ENCODE assay signal across 11 cellular contexts in genomic region chr9:136537896-136538598, GRCh38. TPM values are rescaled to one million over a fixed set of nuclear protein-coding genes. Genes with fewer than 3 reads are reported as not detected.
A peak's percentile ranks its signal among the peaks of the same experiment; 100 is the strongest.
DNase-seq lines count a peak whose midpoint lies in the region; ATAC-seq and TF ChIP-seq lines count a peak whose summit lies in the region.
"Had no signal": no experiment of that assay in that cellular context is flagged by ENCODE, and none has a peak within 500 bp of the region (broad histone marks: within the 10 kb centered on the region; RNA-seq: fewer than 3 reads in every experiment).

No MANE protein-coding gene starts in this region.

- no peak for TF ChIP-seq CTCF in fibroblast of the aortic adventitia (IDR thresholded peaks at IDR 0.05; ENCODE audit: insufficient read depth, low read length)

- H3K4me3 Mint-ChIP-seq in activated T-cell treated with anti-CD3 and anti-CD28 coated beads, Interleukin-2, amount 50 U/mL, for 72 hours = peak overlapping the region; percentile 94 to 99
- H3K4me3 Mint-ChIP-seq in activated T-helper 17 cell treated with anti-CD3 and anti-CD28 coated beads, Interleukin-2, amount 50 U/mL, for 72 hours = peak overlapping the region; percentile 94

- H3K9me3 Mint-ChIP-seq in activated T-cell treated with anti-CD3 and anti-CD28 coated beads, Interleukin-2, amount 50 U/mL, for 72 hours = no peaks in the 10 kb centered on the region
- H3K9me3 Mint-ChIP-seq in activated T-helper 17 cell treated with anti-CD3 and anti-CD28 coated beads, Interleukin-2, amount 50 U/mL, for 72 hours = no peaks in the 10 kb centered on the region
- H3K9me3 Mint-ChIP-seq: brain had no signal

- no peak for DNase-seq in activated T-cell treated with anti-CD3 and anti-CD28 coated beads, Interleukin-2, amount 50 U/mL, for 72 hours
- DNase-seq in activated T-cell treated with anti-CD3 and anti-CD28 coated beads, Interleukin-2, amount 50 U/mL, for 1 hour = no peak
- peak; percentile 23 for DNase-seq in fibroblast of the aortic adventitia (ENCODE audit: low read depth)
- DNase-seq: NCI-H2029 had no signal

- H3K9me3 ChIP-seq in thymus (ENCODE audit: control insufficient read depth) = no peaks in the 10 kb centered on the region

- no peak for ATAC-seq in activated T-cell treated with anti-CD3 and anti-CD28 coated beads, Interleukin-2, amount 50 U/mL, for 72 hours (replicated peaks in 1 of 2)
- no peak for ATAC-seq in activated T-helper 17 cell treated with anti-CD3 and anti-CD28 coated beads, Interleukin-2, amount 50 U/mL, for 72 hours (replicated peaks)
- ATAC-seq in GM21619 (IDR thresholded peaks at IDR 0.05; ENCODE audit: unreplicated experiment) (no peak), GM21360 (IDR thresholded peaks at IDR 0.05; ENCODE audit: unreplicated experiment) (no peak), GM19463 (IDR thresholded peaks at IDR 0.05; ENCODE audit: unreplicated experiment) (no peak)

- H3K4me3 ChIP-seq in fibroblast of the aortic adventitia (ENCODE audit: low read depth, low read length) = no peak overlapping the region
- H3K4me3 ChIP-seq in thymus (ENCODE audit: low read length) = no peak overlapping the region
- H3K4me3 ChIP-seq: hepatocyte had no signal

- no peaks in the 10 kb centered on the region for H3K27me3 Mint-ChIP-seq in activated T-cell treated with anti-CD3 and anti-CD28 coated beads, Interleukin-2, amount 50 U/mL, for 72 hours (ENCODE audit: low read depth)
- H3K27me3 Mint-ChIP-seq in activated T-helper 17 cell treated with anti-CD3 and anti-CD28 coated beads, Interleukin-2, amount 50 U/mL, for 72 hours = no peaks in the 10 kb centered on the region

- H3K36me3 Mint-ChIP-seq in activated T-cell treated with anti-CD3 and anti-CD28 coated beads, Interleukin-2, amount 50 U/mL, for 72 hours (ENCODE audit: insufficient read depth in 2 of 2) = peaks cover 0 to 9% of the 10 kb centered on the region in 2 donors
- peaks cover 57% of the 10 kb centered on the region for H3K36me3 Mint-ChIP-seq in activated T-helper 17 cell treated with anti-CD3 and anti-CD28 coated beads, Interleukin-2, amount 50 U/mL, for 72 hours (ENCODE audit: low read depth)

- no peaks in the 10 kb centered on the region for H3K27me3 ChIP-seq in thymus (ENCODE audit: control insufficient read depth, insufficient read depth)
- H3K27me3 ChIP-seq: hepatocyte had no signal

- H3K36me3 ChIP-seq in thymus (ENCODE audit: control insufficient read depth, insufficient read depth) = peaks cover 34% of the 10 kb centered on the region

- no peak overlapping the region for H3K27ac Mint-ChIP-seq in activated T-cell treated with anti-CD3 and anti-CD28 coated beads, Interleukin-2, amount 50 U/mL, for 72 hours
- H3K27ac Mint-ChIP-seq in activated T-helper 17 cell treated with anti-CD3 and anti-CD28 coated beads, Interleukin-2, amount 50 U/mL, for 72 hours = peak overlapping the region; percentile 98

- peaks cover 60% of the 10 kb centered on the region for H3K4me1 ChIP-seq in thymus (ENCODE audit: control insufficient read depth, insufficient read depth, low read length)

- peak overlapping the region; percentile 82 for H3K27ac ChIP-seq in thymus (ENCODE audit: low read depth)
- H3K27ac ChIP-seq: hepatocyte had no signal

- WGBS in thymus = 80% methylated on average over 21 of the region's 21 CpGs

- H3K4me1 Mint-ChIP-seq in activated T-cell treated with anti-CD3 and anti-CD28 coated beads, Interleukin-2, amount 50 U/mL, for 72 hours (ENCODE audit: low read depth) = peaks cover 76% of the 10 kb centered on the region
- peaks cover 28% of the 10 kb centered on the region for H3K4me1 Mint-ChIP-seq in activated T-helper 17 cell treated with anti-CD3 and anti-CD28 coated beads, Interleukin-2, amount 50 U/mL, for 72 hours

RNA-seq across cellular contexts. Expression of gene NOTCH1, which starts 7.8 kb away (rescaled TPM):
- 10 to 100 TPM; 71.6 to 84.2 TPM for total RNA-seq in activated T-cell treated with anti-CD3 and anti-CD28 coated beads, Interleukin-2, amount 50 U/mL, for 72 hours
- 10 to 100 TPM; 63.8 to 65.9 TPM for total RNA-seq in activated T-helper 17 cell treated with anti-CD3 and anti-CD28 coated beads, Interleukin-2, amount 50 U/mL, for 72 hours
- 8.8 and 8.9 TPM in 2 replicates for total RNA-seq in fibroblast of the aortic adventitia (ENCODE audit: low replicate concordance)
- 15.9 TPM for polyA plus RNA-seq in thymus

RNA-seq across cellular contexts. Expression of gene SEC16A, which starts 55.2 kb away (rescaled TPM):
- 10 to 100 TPM; 69.5 to 74.5 TPM for total RNA-seq in activated T-cell treated with anti-CD3 and anti-CD28 coated beads, Interleukin-2, amount 50 U/mL, for 72 hours
- total RNA-seq in activated T-helper 17 cell treated with anti-CD3 and anti-CD28 coated beads, Interleukin-2, amount 50 U/mL, for 72 hours = 10 to 100 TPM; 56.0 to 85.3 TPM
- 23.8 and 39.4 TPM in 2 replicates for total RNA-seq in fibroblast of the aortic adventitia (ENCODE audit: low replicate concordance)
- 89.7 TPM for polyA plus RNA-seq in thymus
